Comparison of ENCODE assay signal across 10 cellular contexts in genomic region chr2:231686192-231687100, GRCh38. TPM values are rescaled to one million over a fixed set of nuclear protein-coding genes. Genes with fewer than 3 reads are reported as not detected.
A peak's percentile ranks its signal among the peaks of the same experiment; 100 is the strongest.
DNase-seq lines count a peak whose midpoint lies in the region; ATAC-seq and TF ChIP-seq lines count a peak whose summit lies in the region.
"Had no signal": no experiment of that assay in that cellular context is flagged by ENCODE, and none has a peak within 500 bp of the region (broad histone marks: within the 10 kb centered on the region; RNA-seq: fewer than 3 reads in every experiment).

No MANE protein-coding gene starts in this region.

- POLR2A ChIA-PET in activated CD8-positive, alpha-beta T cell treated with anti-CD3 and anti-CD28 coated beads for 36 hours (lab: Charles Lee) = interaction anchor here (5.6 kb wide), 1 partner anchor 22 kb away, joined by 55 read pairs; the partner anchor contains the start of gene PTMA

- intact Hi-C loops in left ventricle myocardium superior (cut with micrococcal nuclease) = no loop called here
- intact Hi-C loops in activated CD8-positive, alpha-beta T cell treated with anti-CD3 and anti-CD28 coated beads for 36 hours (cut with micrococcal nuclease) = no loop called here

- no peak for TF ChIP-seq CTCF in right atrium auricular region (IDR thresholded peaks at IDR 0.05)
- TF ChIP-seq CTCF in activated CD8-positive, alpha-beta T cell treated with anti-CD3 and anti-CD28 coated beads for 36 hours (IDR thresholded peaks at IDR 0.05) = no peak
- no peak for TF ChIP-seq CTCF in type B pancreatic cell (conservative IDR thresholded peaks at IDR 0.05)

- H3K27ac ChIP-seq in right atrium auricular region (peak overlapping the region; percentile 77 to 95), SJCRH30 (no peak overlapping the region)
- H3K27ac ChIP-seq: suprapubic skin had no signal

- H3K36me3 ChIP-seq in right atrium auricular region (no peaks in the 10 kb centered on the region), SJCRH30 (no peaks in the 10 kb centered on the region)
- H3K36me3 ChIP-seq: suprapubic skin had no signal

- DNase-seq in right atrium auricular region (ENCODE audit: low spot score) = no peak
- DNase-seq in left ventricle myocardium superior = no peak
- DNase-seq in activated CD8-positive, alpha-beta T cell treated with anti-CD3 and anti-CD28 coated beads for 36 hours = no peak
- peak; percentile 45 for DNase-seq in islet precursor cell
- DNase-seq in type B pancreatic cell (ENCODE audit: extremely low spot score, unreplicated experiment) = no peak
- no peak for DNase-seq in SJCRH30

- H3K4me3 ChIP-seq in right atrium auricular region (no peak overlapping the region), SJCRH30 (no peak overlapping the region)
- H3K4me3 ChIP-seq: suprapubic skin had no signal

- no peaks in the 10 kb centered on the region for H3K9me3 Mint-ChIP-seq in activated CD8-positive, alpha-beta T cell treated with anti-CD3 and anti-CD28 coated beads for 36 hours
- H3K9me3 Mint-ChIP-seq in type B pancreatic cell = no peaks in the 10 kb centered on the region
- H3K9me3 Mint-ChIP-seq: activated CD4-positive, alpha-beta memory T cell treated with anti-CD3 and anti-CD28 coated beads, Interleukin-2, amount 10 ng/mL, durations not matched to agents 7 days and 5 days had no signal

- H3K27ac Mint-ChIP-seq in activated CD8-positive, alpha-beta T cell treated with anti-CD3 and anti-CD28 coated beads for 36 hours = no peak overlapping the region
- peak overlapping the region; percentile 53 for H3K27ac Mint-ChIP-seq in type B pancreatic cell
- H3K27ac Mint-ChIP-seq: activated CD4-positive, alpha-beta memory T cell treated with anti-CD3 and anti-CD28 coated beads, Interleukin-2, amount 10 ng/mL, durations not matched to agents 7 days and 5 days had no signal

- H3K4me1 Mint-ChIP-seq in activated CD8-positive, alpha-beta T cell treated with anti-CD3 and anti-CD28 coated beads for 36 hours (ENCODE audit: low read depth) = peaks cover 8% of the 10 kb centered on the region
- peaks cover 34% of the 10 kb centered on the region for H3K4me1 Mint-ChIP-seq in type B pancreatic cell (ENCODE audit: unreplicated experiment)

- CTCF ChIA-PET in activated CD8-positive, alpha-beta T cell treated with anti-CD3 and anti-CD28 coated beads for 36 hours (lab: Charles Lee) = interaction anchor here (0.7 to 11.1 kb wide), 9 partner anchors 9 to 77 kb away, joined by 3 to 176 read pairs (median 6); partner anchors contain the start of gene PTMA

- peaks cover 0 to 33% of the 10 kb centered on the region in 2 donors for H3K4me1 ChIP-seq in right atrium auricular region
- peaks cover 5% of the 10 kb centered on the region; the same call in 1 of the 2 replicates for H3K4me1 ChIP-seq in SJCRH30

- no peaks in the 10 kb centered on the region for H3K27me3 ChIP-seq in right atrium auricular region
- peaks cover 7% of the 10 kb centered on the region; the same call in 1 of the 2 replicates for H3K27me3 ChIP-seq in SJCRH30
- H3K27me3 ChIP-seq: suprapubic skin had no signal

- no peak for ATAC-seq in left ventricle myocardium superior
- no peak for ATAC-seq in activated CD8-positive, alpha-beta T cell treated with anti-CD3 and anti-CD28 coated beads for 36 hours
- no peak for ATAC-seq in GM18870 (IDR thresholded peaks at IDR 0.05; ENCODE audit: unreplicated experiment)
- ATAC-seq in HG02870 (IDR thresholded peaks at IDR 0.05; ENCODE audit: unreplicated experiment) = no peak

- H3K27me3 Mint-ChIP-seq in activated CD8-positive, alpha-beta T cell treated with anti-CD3 and anti-CD28 coated beads for 36 hours = peaks cover 15% of the 10 kb centered on the region
- H3K27me3 Mint-ChIP-seq in type B pancreatic cell = no peaks in the 10 kb centered on the region

- H3K36me3 Mint-ChIP-seq in activated CD8-positive, alpha-beta T cell treated with anti-CD3 and anti-CD28 coated beads for 36 hours (ENCODE audit: low read depth) = no peaks in the 10 kb centered on the region
- H3K36me3 Mint-ChIP-seq in type B pancreatic cell = no peaks in the 10 kb centered on the region

- H3K4me3 Mint-ChIP-seq in activated CD8-positive, alpha-beta T cell treated with anti-CD3 and anti-CD28 coated beads for 36 hours = peak overlapping the region; percentile 1
- peak overlapping the region; percentile 32 for H3K4me3 Mint-ChIP-seq in type B pancreatic cell
- H3K4me3 Mint-ChIP-seq: activated CD4-positive, alpha-beta memory T cell treated with anti-CD3 and anti-CD28 coated beads, Interleukin-2, amount 10 ng/mL, durations not matched to agents 7 days and 5 days had no signal

- H3K9me3 ChIP-seq in right atrium auricular region (no peaks in the 10 kb centered on the region), SJCRH30 (replicated peaks) (no peaks in the 10 kb centered on the region)
- H3K9me3 ChIP-seq: suprapubic skin had no signal

RNA-seq across cellular contexts. Expression of gene PTMA, which starts 21.9 kb away (rescaled TPM):
- total RNA-seq in right atrium auricular region (100 to 1,000 TPM; 234 to 430 TPM), left ventricle myocardium superior (207 TPM), type B pancreatic cell (ENCODE audit: low replicate concordance) (969 and 1,228 TPM in 2 replicates)
- total RNA-seq in activated CD8-positive, alpha-beta T cell treated with anti-CD3 and anti-CD28 coated beads for 36 hours = 1,000 to 10,000 TPM; 2,463 to 2,468 TPM
- total RNA-seq in SJCRH30 (2014; rRNA removed; shearing (Covaris generic)) = 1,694 and 1,855 TPM in 2 replicates
